Comparison of ENCODE assay signal across 8 cellular contexts in the genomic region with DNA sequence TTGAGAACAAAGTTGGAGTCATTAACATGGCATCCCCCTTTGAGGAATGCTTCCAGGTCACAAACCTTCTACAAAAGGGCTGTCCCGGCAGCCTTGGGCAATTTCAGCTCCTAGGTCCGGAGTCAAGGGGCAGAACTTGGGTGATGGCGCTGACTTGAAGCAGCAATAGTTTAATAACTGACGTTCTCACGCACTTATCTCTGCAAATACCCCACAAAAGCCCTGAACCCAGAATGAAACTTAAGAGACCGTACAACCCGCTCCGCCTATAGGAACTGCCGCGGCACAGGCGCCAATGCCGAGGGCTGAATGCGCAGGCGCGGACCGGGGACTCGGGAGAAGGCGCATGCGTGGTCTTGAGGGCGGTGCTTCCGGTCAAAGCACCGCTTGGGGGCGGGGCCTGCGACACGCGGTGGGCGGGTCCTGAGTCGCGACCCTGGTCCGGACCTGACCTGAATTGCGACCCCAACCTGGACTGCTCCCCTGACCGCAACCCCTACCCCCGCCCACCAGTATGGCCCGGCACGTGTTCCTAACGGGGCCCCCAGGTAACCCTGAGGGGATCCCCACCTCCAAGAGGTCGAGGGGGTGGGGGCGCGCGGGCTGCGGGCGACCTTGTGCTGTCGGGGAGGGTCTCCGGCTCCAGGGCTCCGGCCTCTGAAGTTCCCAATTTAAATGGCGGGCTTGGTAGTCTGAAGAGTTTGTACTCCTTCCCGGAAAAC. TPM values are rescaled to one million over a fixed set of nuclear protein-coding genes. Genes with fewer than 3 reads are reported as not detected.
DNase-seq lines count a peak whose midpoint lies in the region; ATAC-seq and TF ChIP-seq lines count a peak whose summit lies in the region.

A gene with protein sequence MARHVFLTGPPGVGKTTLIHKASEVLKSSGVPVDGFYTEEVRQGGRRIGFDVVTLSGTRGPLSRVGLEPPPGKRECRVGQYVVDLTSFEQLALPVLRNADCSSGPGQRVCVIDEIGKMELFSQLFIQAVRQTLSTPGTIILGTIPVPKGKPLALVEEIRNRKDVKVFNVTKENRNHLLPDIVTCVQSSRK (plus strand): TSS at position 415 of the 722 bp plus-strand sequence. CDS start 100 bp downstream, at position 515.

- H3K36me3 ChIP-seq in Peyer's patch (no peaks in the 10 kb centered on the region), esophagus muscularis mucosa (no peaks in the 10 kb centered on the region)

- TF ChIP-seq CTCF in Peyer's patch (IDR thresholded peaks at IDR 0.05) (peak in 4 of 6 experiments; percentile 6 to 43 (median 34)), esophagus muscularis mucosa (IDR thresholded peaks at IDR 0.05) (peak in 2 of 3 experiments; percentile 24 to 28)

- H3K9me3 ChIP-seq in Peyer's patch (no peaks in the 10 kb centered on the region), esophagus muscularis mucosa (no peaks in the 10 kb centered on the region)

- H3K4me1 ChIP-seq in Peyer's patch (peaks cover 0 to 28% (median 1%) of the 10 kb centered on the region in 4 donors), esophagus muscularis mucosa (peaks cover 17 to 34% (median 26%) of the 10 kb centered on the region in 4 donors)

- no peaks in the 10 kb centered on the region for H3K27me3 ChIP-seq in Peyer's patch
- no peaks in the 10 kb centered on the region for H3K27me3 ChIP-seq in esophagus muscularis mucosa

- TF ChIP-seq POLR2A in Peyer's patch (IDR thresholded peaks at IDR 0.05): peak; percentile 31 to 43
- no peak for TF ChIP-seq POLR2A in esophagus muscularis mucosa (IDR thresholded peaks at IDR 0.05; ENCODE audit: low read depth)

- intact Hi-C loops in esophagus muscularis mucosa (cut with DNase I): loop anchor here (2.0 kb wide), 1 partner anchor 316 kb away; no protein-coding TSS in a partner anchor

- DNase-seq in DMS53 (lab: John Stamatoyannopoulos, UW) (peak; percentile 94), KBM-7 (peak; percentile 93), Peyer's patch (peak; percentile 89 to 97 (median 96)), esophagus muscularis mucosa (ENCODE audit: extremely low spot score) (peak; percentile 96), myocyte (ENCODE audit: low read depth) (peak; percentile 94)
- peak; percentile 97 for DNase-seq in activated T-cell treated with anti-CD3 and anti-CD28 coated beads, Interleukin-2, amount 50 U/mL, for 48 hours
- DNase-seq in stimulated activated CD8-positive, alpha-beta memory T cell treated with anti-CD3 and anti-CD28 coated beads, Interleukin-7, amount 100 ng/mL, for 48 hours (ENCODE audit: extremely low read depth in 1 of 2, low read depth in 1 of 2): peak; percentile 89 to 91

- WGBS in esophagus muscularis mucosa: under 1% methylated on average over 12 of the region's 47 CpGs

- peak within 1 kb of the TSS; percentile 85 to 93 (median 88) for H3K4me3 ChIP-seq in Peyer's patch
- H3K4me3 ChIP-seq in esophagus muscularis mucosa: peak within 1 kb of the TSS; percentile 72 to 84 (median 79)

- H3K27ac ChIP-seq in Peyer's patch (peak within 1 kb of the TSS; percentile 73 to 90 (median 83)), esophagus muscularis mucosa (replicated peaks in 1 of 4) (peak within 1 kb of the TSS; percentile 77 to 84 (median 82))

- ATAC-seq in GM21717 (IDR thresholded peaks at IDR 0.05; ENCODE audit: unreplicated experiment): peak; percentile 85

- in situ Hi-C loops in KBM-7 (cut with MboI; ENCODE audit: low pct_unique_long_range_greater_than_20kb, low sequenced_read_pairs): no loop called here

- no peak for TF ChIP-seq EP300 in esophagus muscularis mucosa (IDR thresholded peaks at IDR 0.05)

RNA-seq across cellular contexts. Expression of the gene that starts here (rescaled TPM):
- total RNA-seq in Peyer's patch: 10 to 100 TPM; 25.7 to 43.0 (median 29.6) TPM
- 10 to 100 TPM; 21.7 to 26.6 (median 24.6) TPM for total RNA-seq in esophagus muscularis mucosa
- 30.2 and 38.6 TPM in 2 replicates for total RNA-seq in myocyte
- 68.3 TPM for polyA plus RNA-seq in myocyte (2012)

Comparison
In these comparisons a context has a peak if more than half of its experiments do, and no peak if none do; other contexts are left out.
1. Peak in every context shown above with its lines: DNase-seq, ATAC-seq, H3K4me3 ChIP-seq and H3K27ac ChIP-seq.